ENCODE assay signal across 8 cellular contexts in genomic region chr14:100241279-100241678, GRCh38. TPM values are rescaled to one million over a fixed set of nuclear protein-coding genes. Genes with fewer than 3 reads are reported as not detected.
DNase-seq lines count a peak whose midpoint lies in the region; ATAC-seq, FAIRE-seq and TF ChIP-seq lines count a peak whose summit lies in the region.

No MANE protein-coding gene starts in this region.

- peaks cover 56 to 75% (median 73%) of the 10 kb centered on the region in 6 donors for H3K4me1 ChIP-seq in spleen

- H3K27me3 Mint-ChIP-seq in glutamatergic neuron (ENCODE audit: unreplicated experiment): peaks cover 11% of the 10 kb centered on the region

- H3K36me3 Mint-ChIP-seq in glutamatergic neuron (ENCODE audit: unreplicated experiment): no peaks in the 10 kb centered on the region

- peak overlapping the region; percentile 87 for H3K4me3 Mint-ChIP-seq in glutamatergic neuron (ENCODE audit: unreplicated experiment)

- peaks cover 0 to 7% (median 0%) of the 10 kb centered on the region in 6 donors for H3K36me3 ChIP-seq in spleen

- no peaks in the 10 kb centered on the region for H3K27me3 ChIP-seq in spleen (replicated peaks in 1 of 7)

- no peak for TF ChIP-seq POLR2A in spleen (IDR thresholded peaks at IDR 0.05)

- intact Hi-C loops in spleen (cut with DNase I; ENCODE audit: low total_unique reads): no loop called here

- TF ChIP-seq CTCF in WI38 (IDR thresholded peaks at IDR 0.05; ENCODE audit: low read depth, low read length): no peak
- no peak for TF ChIP-seq CTCF in glutamatergic neuron (IDR thresholded peaks at IDR 0.05; ENCODE audit: partially characterized antibody, unreplicated experiment)
- no peak for TF ChIP-seq CTCF in spleen (IDR thresholded peaks at IDR 0.05 in 8 of 11, conservative IDR thresholded peaks at IDR 0.05 in 3 of 11)

- CTCF ChIA-PET in HEK293T (lab: Yijun Ruan, JAX): interaction anchor here (0.8 to 1.1 kb wide), 7 partner anchors 8 to 62 kb away, joined by 3 to 6 read pairs (median 3); no protein-coding TSS in a partner anchor

- peaks cover 14% of the 10 kb centered on the region for H3K9me3 Mint-ChIP-seq in glutamatergic neuron (ENCODE audit: unreplicated experiment)

- 32 to 51% (median 43%) methylated on average over 3 of the region's 3 CpGs for WGBS in spleen, 5 donors

- POLR2A ChIA-PET in HEK293T (lab: Yijun Ruan, JAX): interaction anchor here (1.1 to 1.2 kb wide), 2 partner anchors 13 to 20 kb away, joined by 3 to 5 read pairs; no protein-coding TSS in a partner anchor

- peak overlapping the region; percentile 89 to 100 (median 100) for H3K27ac ChIP-seq in spleen

- H3K4me1 Mint-ChIP-seq in glutamatergic neuron (ENCODE audit: low read depth, unreplicated experiment): peaks cover 22% of the 10 kb centered on the region

- ATAC-seq in HG03025 (IDR thresholded peaks at IDR 0.05; ENCODE audit: low FRiP score, unreplicated experiment) (no peak), HG03342 (IDR thresholded peaks at IDR 0.05; ENCODE audit: unreplicated experiment) (no peak)

- peak overlapping the region; percentile 44 for H3K27ac Mint-ChIP-seq in glutamatergic neuron (ENCODE audit: unreplicated experiment)

- FAIRE-seq in frontal cortex (lab: Jason Lieb, UNC): no peak

- DNase-seq in HEK293T (ENCODE audit: extremely low spot score) (no peak), glutamatergic neuron (no peak), spleen (no peak), CD1c-positive myeloid dendritic cell (ENCODE audit: extremely low spot score) (no peak), frontal cortex (ENCODE audit: low spot score in 2 of 2) (no peak)

- H3K4me3 ChIP-seq in WI38 (ENCODE audit: low read depth, low read length) (peak overlapping the region; percentile 68), spleen (peak overlapping the region in 7 of 8 donors; percentile 48 to 100 (median 100))

- no peaks in the 10 kb centered on the region for H3K9me3 ChIP-seq in spleen

TF ChIP-seq in HEK293T, 16 proteins besides CTCF, POLR2A, EP300 and RAD21:
- TF ChIP-seq CTBP1 (IDR thresholded peaks at IDR 0.05; ENCODE audit: borderline replicate concordance): no peak
- TF ChIP-seq PKNOX1 (IDR thresholded peaks at IDR 0.05): 0 out of 2 replicates have a peak, but pooled peaks have one; percentile 12
- no peak for TF ChIP-seq FOXM1 (IDR thresholded peaks at IDR 0.05; ENCODE audit: borderline replicate concordance)
- no peak for TF ChIP-seq ELF4 (IDR thresholded peaks at IDR 0.05)

RNA-seq across cellular contexts. Expression of gene YY1, which starts 2.3 kb away (rescaled TPM):
- total RNA-seq in glutamatergic neuron (ENCODE audit: unreplicated experiment) (60.6 TPM), spleen (10 to 100 TPM; 53.7 to 64.1 (median 58.3) TPM), frontal cortex (47.7 TPM)
- 10 to 100 TPM; 28.4 to 34.1 (median 31.0) TPM for polyA plus RNA-seq in spleen
